Comparison of ENCODE assay signal across 9 cellular contexts in the genomic region with DNA sequence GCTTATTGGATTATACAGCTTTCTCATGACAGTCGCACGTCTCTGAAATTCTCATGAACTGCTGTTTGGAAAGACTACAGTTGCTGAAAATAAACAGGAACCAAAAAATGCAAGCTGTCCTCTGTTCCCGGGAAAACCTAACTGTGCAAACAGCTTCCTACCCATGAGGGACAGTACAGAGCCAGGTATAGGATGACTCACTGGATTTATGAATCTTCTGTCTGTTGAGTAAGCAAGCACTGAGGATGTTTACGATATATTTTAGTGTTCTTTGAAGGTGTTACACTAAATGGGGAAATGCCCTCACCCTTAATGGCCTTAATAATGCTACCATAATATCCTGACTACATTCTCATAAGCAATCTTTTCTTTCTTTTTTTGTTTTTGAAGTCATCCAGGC.
"Had no signal": no experiment of that assay in that cellular context is flagged by ENCODE, and none has a peak within 500 bp of the region (broad histone marks: within the 10 kb centered on the region; RNA-seq: fewer than 3 reads in every experiment).

No MANE protein-coding gene starts in this region.

- H3K9me3 ChIP-seq: body of pancreas had no signal

- DNase-seq: activated CD4-positive, alpha-beta T cell treated with anti-CD3 and anti-CD28 coated beads, Interleukin-2, amount 50 U/mL, for 1 hour; activated naive CD4-positive, alpha-beta T cell treated with anti-CD3 and anti-CD28 coated beads, Interleukin-2, amount 50 U/mL, for 16 hours; activated T-cell treated with anti-CD3 and anti-CD28 coated beads for 4 hours; amniotic stem cell; body of pancreas; dermis blood vessel endothelial cell; occipital lobe; stimulated activated CD4-positive, alpha-beta T cell treated with anti-CD3 and anti-CD28 coated beads, Interleukin-2, amount 100 ng/mL, for 48 hours; T-helper 17 cell had no signal

- H3K4me3 ChIP-seq: body of pancreas had no signal

- H3K27me3 ChIP-seq: body of pancreas had no signal

- H3K27ac ChIP-seq: body of pancreas had no signal
